1 cellular context compared by ENCODE assay signal in the genomic region with DNA sequence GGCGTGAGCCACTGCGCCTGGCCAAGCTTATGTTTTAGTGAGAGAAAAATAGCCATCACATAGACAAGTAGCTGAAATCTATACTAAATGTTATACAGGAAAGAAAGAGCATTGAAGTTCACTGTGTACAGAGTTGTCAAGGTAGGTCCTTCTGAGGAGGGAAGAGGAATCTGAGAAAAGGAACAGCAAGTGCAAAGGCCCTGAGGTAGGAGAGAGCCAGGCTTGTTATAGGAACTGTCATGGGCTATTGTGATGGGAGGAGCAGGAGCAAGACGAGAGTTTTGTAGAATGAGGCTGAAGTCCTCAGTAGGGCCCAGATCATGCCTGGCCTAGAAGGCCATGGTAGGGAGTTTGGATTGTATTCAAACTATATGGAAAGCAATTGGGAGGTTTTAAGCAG.
TF ChIP-seq lines count a peak whose summit lies in the region.

No MANE protein-coding gene starts in this region.

TF ChIP-seq in GM12878, 131 proteins besides CTCF, POLR2A, EP300 and RAD21:
- TF ChIP-seq SMARCA5 (IDR thresholded peaks at IDR 0.05), result 0 out of 2 replicates have a peak, but pooled peaks have one; percentile 58
- TF ChIP-seq SREBF1 (IDR thresholded peaks at IDR 0.05; ENCODE audit: low read length), result no peak
- no peak for TF ChIP-seq WRNIP1 (IDR thresholded peaks at IDR 0.05; ENCODE audit: borderline replicate concordance, low read depth, low read length)
